Comparison of ENCODE assay signal across 1 cellular context in genomic region chr14:77603654-77604270, GRCh38.
TF ChIP-seq lines count a peak whose summit lies in the region.

No MANE protein-coding gene starts in this region.

TF ChIP-seq in K562, 482 proteins besides CTCF, POLR2A, EP300 and RAD21 (continued from another document and continues in another):
- TF ChIP-seq RREB1 (CRISPR knock-in tag; IDR thresholded peaks at IDR 0.05) = 0 out of 2 replicates have a peak, but pooled peaks have one; percentile 30
- no peak for TF ChIP-seq KHSRP (IDR thresholded peaks at IDR 0.05)
- TF ChIP-seq ZNF280B (CRISPR knock-in tag; IDR thresholded peaks at IDR 0.05) = no peak
- TF ChIP-seq, protein P1, sequence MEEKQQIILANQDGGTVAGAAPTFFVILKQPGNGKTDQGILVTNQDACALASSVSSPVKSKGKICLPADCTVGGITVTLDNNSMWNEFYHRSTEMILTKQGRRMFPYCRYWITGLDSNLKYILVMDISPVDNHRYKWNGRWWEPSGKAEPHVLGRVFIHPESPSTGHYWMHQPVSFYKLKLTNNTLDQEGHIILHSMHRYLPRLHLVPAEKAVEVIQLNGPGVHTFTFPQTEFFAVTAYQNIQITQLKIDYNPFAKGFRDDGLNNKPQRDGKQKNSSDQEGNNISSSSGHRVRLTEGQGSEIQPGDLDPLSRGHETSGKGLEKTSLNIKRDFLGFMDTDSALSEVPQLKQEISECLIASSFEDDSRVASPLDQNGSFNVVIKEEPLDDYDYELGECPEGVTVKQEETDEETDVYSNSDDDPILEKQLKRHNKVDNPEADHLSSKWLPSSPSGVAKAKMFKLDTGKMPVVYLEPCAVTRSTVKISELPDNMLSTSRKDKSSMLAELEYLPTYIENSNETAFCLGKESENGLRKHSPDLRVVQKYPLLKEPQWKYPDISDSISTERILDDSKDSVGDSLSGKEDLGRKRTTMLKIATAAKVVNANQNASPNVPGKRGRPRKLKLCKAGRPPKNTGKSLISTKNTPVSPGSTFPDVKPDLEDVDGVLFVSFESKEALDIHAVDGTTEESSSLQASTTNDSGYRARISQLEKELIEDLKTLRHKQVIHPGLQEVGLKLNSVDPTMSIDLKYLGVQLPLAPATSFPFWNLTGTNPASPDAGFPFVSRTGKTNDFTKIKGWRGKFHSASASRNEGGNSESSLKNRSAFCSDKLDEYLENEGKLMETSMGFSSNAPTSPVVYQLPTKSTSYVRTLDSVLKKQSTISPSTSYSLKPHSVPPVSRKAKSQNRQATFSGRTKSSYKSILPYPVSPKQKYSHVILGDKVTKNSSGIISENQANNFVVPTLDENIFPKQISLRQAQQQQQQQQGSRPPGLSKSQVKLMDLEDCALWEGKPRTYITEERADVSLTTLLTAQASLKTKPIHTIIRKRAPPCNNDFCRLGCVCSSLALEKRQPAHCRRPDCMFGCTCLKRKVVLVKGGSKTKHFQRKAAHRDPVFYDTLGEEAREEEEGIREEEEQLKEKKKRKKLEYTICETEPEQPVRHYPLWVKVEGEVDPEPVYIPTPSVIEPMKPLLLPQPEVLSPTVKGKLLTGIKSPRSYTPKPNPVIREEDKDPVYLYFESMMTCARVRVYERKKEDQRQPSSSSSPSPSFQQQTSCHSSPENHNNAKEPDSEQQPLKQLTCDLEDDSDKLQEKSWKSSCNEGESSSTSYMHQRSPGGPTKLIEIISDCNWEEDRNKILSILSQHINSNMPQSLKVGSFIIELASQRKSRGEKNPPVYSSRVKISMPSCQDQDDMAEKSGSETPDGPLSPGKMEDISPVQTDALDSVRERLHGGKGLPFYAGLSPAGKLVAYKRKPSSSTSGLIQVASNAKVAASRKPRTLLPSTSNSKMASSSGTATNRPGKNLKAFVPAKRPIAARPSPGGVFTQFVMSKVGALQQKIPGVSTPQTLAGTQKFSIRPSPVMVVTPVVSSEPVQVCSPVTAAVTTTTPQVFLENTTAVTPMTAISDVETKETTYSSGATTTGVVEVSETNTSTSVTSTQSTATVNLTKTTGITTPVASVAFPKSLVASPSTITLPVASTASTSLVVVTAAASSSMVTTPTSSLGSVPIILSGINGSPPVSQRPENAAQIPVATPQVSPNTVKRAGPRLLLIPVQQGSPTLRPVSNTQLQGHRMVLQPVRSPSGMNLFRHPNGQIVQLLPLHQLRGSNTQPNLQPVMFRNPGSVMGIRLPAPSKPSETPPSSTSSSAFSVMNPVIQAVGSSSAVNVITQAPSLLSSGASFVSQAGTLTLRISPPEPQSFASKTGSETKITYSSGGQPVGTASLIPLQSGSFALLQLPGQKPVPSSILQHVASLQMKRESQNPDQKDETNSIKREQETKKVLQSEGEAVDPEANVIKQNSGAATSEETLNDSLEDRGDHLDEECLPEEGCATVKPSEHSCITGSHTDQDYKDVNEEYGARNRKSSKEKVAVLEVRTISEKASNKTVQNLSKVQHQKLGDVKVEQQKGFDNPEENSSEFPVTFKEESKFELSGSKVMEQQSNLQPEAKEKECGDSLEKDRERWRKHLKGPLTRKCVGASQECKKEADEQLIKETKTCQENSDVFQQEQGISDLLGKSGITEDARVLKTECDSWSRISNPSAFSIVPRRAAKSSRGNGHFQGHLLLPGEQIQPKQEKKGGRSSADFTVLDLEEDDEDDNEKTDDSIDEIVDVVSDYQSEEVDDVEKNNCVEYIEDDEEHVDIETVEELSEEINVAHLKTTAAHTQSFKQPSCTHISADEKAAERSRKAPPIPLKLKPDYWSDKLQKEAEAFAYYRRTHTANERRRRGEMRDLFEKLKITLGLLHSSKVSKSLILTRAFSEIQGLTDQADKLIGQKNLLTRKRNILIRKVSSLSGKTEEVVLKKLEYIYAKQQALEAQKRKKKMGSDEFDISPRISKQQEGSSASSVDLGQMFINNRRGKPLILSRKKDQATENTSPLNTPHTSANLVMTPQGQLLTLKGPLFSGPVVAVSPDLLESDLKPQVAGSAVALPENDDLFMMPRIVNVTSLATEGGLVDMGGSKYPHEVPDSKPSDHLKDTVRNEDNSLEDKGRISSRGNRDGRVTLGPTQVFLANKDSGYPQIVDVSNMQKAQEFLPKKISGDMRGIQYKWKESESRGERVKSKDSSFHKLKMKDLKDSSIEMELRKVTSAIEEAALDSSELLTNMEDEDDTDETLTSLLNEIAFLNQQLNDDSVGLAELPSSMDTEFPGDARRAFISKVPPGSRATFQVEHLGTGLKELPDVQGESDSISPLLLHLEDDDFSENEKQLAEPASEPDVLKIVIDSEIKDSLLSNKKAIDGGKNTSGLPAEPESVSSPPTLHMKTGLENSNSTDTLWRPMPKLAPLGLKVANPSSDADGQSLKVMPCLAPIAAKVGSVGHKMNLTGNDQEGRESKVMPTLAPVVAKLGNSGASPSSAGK (IDR thresholded peaks at IDR 0.05) = peak; percentile 56
- peak; percentile 44 for TF ChIP-seq RAD51 (IDR thresholded peaks at IDR 0.05; ENCODE audit: borderline replicate concordance, low read depth)
- TF ChIP-seq, protein P2, sequence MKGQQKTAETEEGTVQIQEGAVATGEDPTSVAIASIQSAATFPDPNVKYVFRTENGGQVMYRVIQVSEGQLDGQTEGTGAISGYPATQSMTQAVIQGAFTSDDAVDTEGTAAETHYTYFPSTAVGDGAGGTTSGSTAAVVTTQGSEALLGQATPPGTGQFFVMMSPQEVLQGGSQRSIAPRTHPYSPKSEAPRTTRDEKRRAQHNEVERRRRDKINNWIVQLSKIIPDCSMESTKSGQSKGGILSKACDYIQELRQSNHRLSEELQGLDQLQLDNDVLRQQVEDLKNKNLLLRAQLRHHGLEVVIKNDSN (CRISPR knock-in tag; IDR thresholded peaks at IDR 0.05) = peak; percentile 60; the same call in 1 of the 2 replicates
- TF ChIP-seq, protein P3, sequence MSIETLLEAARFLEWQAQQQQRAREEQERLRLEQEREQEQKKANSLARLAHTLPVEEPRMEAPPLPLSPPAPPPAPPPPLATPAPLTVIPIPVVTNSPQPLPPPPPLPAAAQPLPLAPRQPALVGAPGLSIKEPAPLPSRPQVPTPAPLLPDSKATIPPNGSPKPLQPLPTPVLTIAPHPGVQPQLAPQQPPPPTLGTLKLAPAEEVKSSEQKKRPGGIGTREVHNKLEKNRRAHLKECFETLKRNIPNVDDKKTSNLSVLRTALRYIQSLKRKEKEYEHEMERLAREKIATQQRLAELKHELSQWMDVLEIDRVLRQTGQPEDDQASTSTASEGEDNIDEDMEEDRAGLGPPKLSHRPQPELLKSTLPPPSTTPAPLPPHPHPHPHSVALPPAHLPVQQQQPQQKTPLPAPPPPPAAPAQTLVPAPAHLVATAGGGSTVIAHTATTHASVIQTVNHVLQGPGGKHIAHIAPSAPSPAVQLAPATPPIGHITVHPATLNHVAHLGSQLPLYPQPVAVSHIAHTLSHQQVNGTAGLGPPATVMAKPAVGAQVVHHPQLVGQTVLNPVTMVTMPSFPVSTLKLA (conservative IDR thresholded peaks at IDR 0.05) = peak; percentile 70 to 72
- TF ChIP-seq ZBTB11 (CRISPR knock-in tag; IDR thresholded peaks at IDR 0.05) = no peak
- TF ChIP-seq CTBP1 (IDR thresholded peaks at IDR 0.05; ENCODE audit: borderline replicate concordance) = peak; percentile 73; the same call in 1 of the 2 replicates
- peak; percentile 9 for TF ChIP-seq MEIS2 (IDR thresholded peaks at IDR 0.05; ENCODE audit: partially characterized antibody)
- no peak for TF ChIP-seq ZNF644 (tag; IDR thresholded peaks at IDR 0.05; ENCODE audit: low read depth)
- TF ChIP-seq ELF1 (tag; IDR thresholded peaks at IDR 0.05) = no peak
- TF ChIP-seq, protein P4, sequence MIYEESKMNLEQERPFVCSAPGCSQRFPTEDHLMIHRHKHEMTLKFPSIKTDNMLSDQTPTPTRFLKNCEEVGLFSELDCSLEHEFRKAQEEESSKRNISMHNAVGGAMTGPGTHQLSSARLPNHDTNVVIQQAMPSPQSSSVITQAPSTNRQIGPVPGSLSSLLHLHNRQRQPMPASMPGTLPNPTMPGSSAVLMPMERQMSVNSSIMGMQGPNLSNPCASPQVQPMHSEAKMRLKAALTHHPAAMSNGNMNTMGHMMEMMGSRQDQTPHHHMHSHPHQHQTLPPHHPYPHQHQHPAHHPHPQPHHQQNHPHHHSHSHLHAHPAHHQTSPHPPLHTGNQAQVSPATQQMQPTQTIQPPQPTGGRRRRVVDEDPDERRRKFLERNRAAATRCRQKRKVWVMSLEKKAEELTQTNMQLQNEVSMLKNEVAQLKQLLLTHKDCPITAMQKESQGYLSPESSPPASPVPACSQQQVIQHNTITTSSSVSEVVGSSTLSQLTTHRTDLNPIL (CRISPR knock-in tag; IDR thresholded peaks at IDR 0.05) = no peak
- TF ChIP-seq HMGXB4 (CRISPR knock-in tag; IDR thresholded peaks at IDR 0.05) = no peak
- peak; percentile 43; the same call in 1 of the 2 replicates for TF ChIP-seq SPI1 (IDR thresholded peaks at IDR 0.05; ENCODE audit: borderline replicate concordance, low read depth, low read length)
